Comparison of ENCODE assay signal across 16 cellular contexts in genomic region chr7:45644237-45644636, GRCh38.
DNase-seq lines count a peak whose midpoint lies in the region; ATAC-seq and TF ChIP-seq lines count a peak whose summit lies in the region.
"Had no signal": no experiment of that assay in that cellular context is flagged by ENCODE, and none has a peak within 500 bp of the region (broad histone marks: within the 10 kb centered on the region; RNA-seq: fewer than 3 reads in every experiment).

No MANE protein-coding gene starts in this region.

- H3K4me3 ChIP-seq in RWPE2 (ENCODE audit: severe bottlenecking): no peak overlapping the region
- H3K4me3 ChIP-seq: GM23338 had no signal

- H3K9me3 ChIP-seq in RWPE2 (ENCODE audit: severe bottlenecking): no peaks in the 10 kb centered on the region

- no peaks in the 10 kb centered on the region for H3K36me3 Mint-ChIP-seq in osteocyte (ENCODE audit: unreplicated experiment)

- ATAC-seq in RWPE2 (ENCODE audit: low read depth): no peak
- no peak for ATAC-seq in GM18909 (IDR thresholded peaks at IDR 0.05; ENCODE audit: poor library complexity, unreplicated experiment)
- ATAC-seq in GM21423 (IDR thresholded peaks at IDR 0.05; ENCODE audit: unreplicated experiment): no peak
- ATAC-seq: GM23338 had no signal

- no peak overlapping the region for H3K4me3 Mint-ChIP-seq in osteocyte (ENCODE audit: unreplicated experiment)
- H3K4me3 Mint-ChIP-seq: B cell; CD4-positive, alpha-beta T cell; GM23338; H9 had no signal

- H3K9me3 Mint-ChIP-seq in osteocyte (ENCODE audit: unreplicated experiment): no peaks in the 10 kb centered on the region
- H3K9me3 Mint-ChIP-seq: CD4-positive, alpha-beta T cell; H9 had no signal

- no peaks in the 10 kb centered on the region for H3K36me3 ChIP-seq in RWPE2 (ENCODE audit: low read depth)

- H3K4me1 Mint-ChIP-seq in osteocyte (ENCODE audit: unreplicated experiment): no peaks in the 10 kb centered on the region
- H3K4me1 Mint-ChIP-seq: B cell had no signal

- no peak overlapping the region for H3K27ac ChIP-seq in RWPE2 (ENCODE audit: poor library complexity, severe bottlenecking)

- no peaks in the 10 kb centered on the region for H3K4me1 ChIP-seq in RWPE2 (ENCODE audit: insufficient read depth, poor library complexity, severe bottlenecking)

- peak; percentile 46 for DNase-seq in activated effector memory CD4-positive, alpha-beta T cell treated with anti-CD3 and anti-CD28 coated beads, Interleukin-2, amount 50 U/mL, for 16 hours
- DNase-seq in activated effector memory CD4-positive, alpha-beta T cell treated with Interleukin-2 at 50 U/mL for 16 hours: no peak
- DNase-seq in RWPE2 (ENCODE audit: low spot score) (peak; percentile 12), islet precursor cell (peak; percentile 36), osteocyte (ENCODE audit: extremely low spot score, unreplicated experiment) (peak; percentile 60), NCI-H1694 treated with DMSO at 0.1 percent for 48 hours (lab: John Stamatoyannopoulos, UW) (no peak)
- DNase-seq: C1 segment of cervical spinal cord; Calu3; CD4-positive, alpha-beta T cell; DMS 273 treated with DMSO at 0.1 percent for 48 hours; H9; IMR-90 had no signal

- peaks cover 8% of the 10 kb centered on the region for H3K27me3 Mint-ChIP-seq in osteocyte (ENCODE audit: unreplicated experiment)
- H3K27me3 Mint-ChIP-seq: B cell had no signal

- TF ChIP-seq CTCF in RWPE2 (IDR thresholded peaks at IDR 0.05; ENCODE audit: poor library complexity, severe bottlenecking) (no peak), osteocyte (IDR thresholded peaks at IDR 0.05) (no peak)

- no peaks in the 10 kb centered on the region for H3K27me3 ChIP-seq in RWPE2 (ENCODE audit: insufficient read depth, poor library complexity, severe bottlenecking)

- H3K27ac Mint-ChIP-seq in osteocyte (ENCODE audit: unreplicated experiment): no peak overlapping the region
- H3K27ac Mint-ChIP-seq: B cell; CD4-positive, alpha-beta T cell; GM23338; H9 had no signal

Comparison
In these comparisons a context has a peak if more than half of its experiments do, and no peak if none do; other contexts are left out.
1. DNase-seq: peak in activated effector memory CD4-positive, alpha-beta T cell treated with anti-CD3 and anti-CD28 coated beads, Interleukin-2, amount 50 U/mL, for 16 hours (single experiment), RWPE2 (single experiment), islet precursor cell (single experiment) and osteocyte (single experiment); none in activated effector memory CD4-positive, alpha-beta T cell treated with Interleukin-2 at 50 U/mL for 16 hours (single experiment) and NCI-H1694 treated with DMSO at 0.1 percent for 48 hours (single experiment).